In genomic region chr11:31106963-31107576, GRCh38 we compare ENCODE assay signal across 8 cellular contexts.
A peak's percentile ranks its signal among the peaks of the same experiment; 100 is the strongest.
DNase-seq lines count a peak whose midpoint lies in the region; ATAC-seq, FAIRE-seq and TF ChIP-seq lines count a peak whose summit lies in the region.

No MANE protein-coding gene starts in this region.

- peaks cover 12% of the 10 kb centered on the region for H3K27me3 Mint-ChIP-seq in mesothelial cell of epicardium (ENCODE audit: low read depth)

- H3K9me3 Mint-ChIP-seq in mesothelial cell of epicardium, result no peaks in the 10 kb centered on the region

- no peaks in the 10 kb centered on the region for H3K36me3 Mint-ChIP-seq in mesothelial cell of epicardium

- no peaks in the 10 kb centered on the region for H3K9me3 ChIP-seq in WERI-Rb-1 (ENCODE audit: severe bottlenecking)
- no peaks in the 10 kb centered on the region for H3K9me3 ChIP-seq in effector memory CD4-positive, alpha-beta T cell (ENCODE audit: control insufficient read depth, low read length)

- no peak overlapping the region for H3K27ac Mint-ChIP-seq in mesothelial cell of epicardium

- FAIRE-seq in GM18507 (lab: Jason Lieb, UNC), result peak; percentile 75

- no peak overlapping the region for H3K4me3 Mint-ChIP-seq in mesothelial cell of epicardium

- 0 out of 2 replicates have a peak overlapping the region, but pooled peaks have one; percentile 5 for H3K4me3 ChIP-seq in WERI-Rb-1 (ENCODE audit: low read depth, low read length)
- no peak overlapping the region for H3K4me3 ChIP-seq in effector memory CD4-positive, alpha-beta T cell (ENCODE audit: insufficient read depth, low read depth, low read length, poor library complexity, severe bottlenecking)

- no peaks in the 10 kb centered on the region for H3K4me1 ChIP-seq in effector memory CD4-positive, alpha-beta T cell (ENCODE audit: control insufficient read depth, insufficient read depth, low read length, poor library complexity, severe bottlenecking)

- peak; percentile 89 for ATAC-seq in HG03025 (IDR thresholded peaks at IDR 0.05; ENCODE audit: low FRiP score, unreplicated experiment)

- TF ChIP-seq CTCF in WERI-Rb-1 (IDR thresholded peaks at IDR 0.05; ENCODE audit: low read depth, low read length) (peak; percentile 76), mesothelial cell of epicardium (IDR thresholded peaks at IDR 0.05; ENCODE audit: unreplicated experiment) (peak; percentile 69)

- H3K4me1 Mint-ChIP-seq in mesothelial cell of epicardium, result peaks cover 4% of the 10 kb centered on the region

- peak; percentile 5 for DNase-seq in AG08396 (ENCODE audit: low spot score)
- DNase-seq in GM18507 (ENCODE audit: extremely low spot score, insufficient read length, low read depth), result peak; percentile 1
- DNase-seq in NCI-H2107 treated with DMSO at 0.1 percent for 48 hours (lab: John Stamatoyannopoulos, UW; ENCODE audit: unreplicated experiment), result peak; percentile 59
- DNase-seq in WERI-Rb-1, result peak; percentile 80
- DNase-seq in effector memory CD4-positive, alpha-beta T cell, result peak in 2 of 3 donors; percentile 2 to 12
- peak; percentile 29 to 72 for DNase-seq in mesothelial cell of epicardium (ENCODE audit: low spot score in 2 of 2, unreplicated experiment in 2 of 2)
- peak; percentile 80 for DNase-seq in superior temporal gyrus (ENCODE audit: extremely low spot score)

- H3K27ac ChIP-seq in WERI-Rb-1, result peak overlapping the region; percentile 1; the same call in 1 of the 2 replicates
- H3K27ac ChIP-seq in effector memory CD4-positive, alpha-beta T cell (ENCODE audit: insufficient read depth, low read length, poor library complexity, severe bottlenecking), result no peak overlapping the region

- no peaks in the 10 kb centered on the region for H3K36me3 ChIP-seq in WERI-Rb-1
- no peaks in the 10 kb centered on the region for H3K36me3 ChIP-seq in effector memory CD4-positive, alpha-beta T cell (ENCODE audit: control insufficient read depth, insufficient read depth, low read length)

- no peaks in the 10 kb centered on the region for H3K27me3 ChIP-seq in WERI-Rb-1 (ENCODE audit: insufficient read depth, low read depth, severe bottlenecking)
- H3K27me3 ChIP-seq in effector memory CD4-positive, alpha-beta T cell (replicated peaks; ENCODE audit: control insufficient read depth, insufficient read depth, low read length, poor library complexity, severe bottlenecking), result no peaks in the 10 kb centered on the region

Comparison
In these comparisons a context has a peak if more than half of its experiments do, and no peak if none do; other contexts are left out.
1. DNase-seq: peak in every context shown above with its lines; median percentile 80 in WERI-Rb-1; 80 in superior temporal gyrus; 59 in NCI-H2107 treated with DMSO at 0.1 percent for 48 hours; 50 in mesothelial cell of epicardium; 7 in effector memory CD4-positive, alpha-beta T cell; 5 in AG08396; 1 in GM18507.